ENCODE assay signal across 1 cellular context in genomic region chr6:20291764-20292227, GRCh38.
A peak's percentile ranks its signal among the peaks of the same experiment; 100 is the strongest.
TF ChIP-seq lines count a peak whose summit lies in the region.

No MANE protein-coding gene starts in this region.

TF ChIP-seq in HepG2, 621 proteins besides CTCF, POLR2A, EP300 and RAD21 (continued from another document and continues in another):
- TF ChIP-seq, protein P1, sequence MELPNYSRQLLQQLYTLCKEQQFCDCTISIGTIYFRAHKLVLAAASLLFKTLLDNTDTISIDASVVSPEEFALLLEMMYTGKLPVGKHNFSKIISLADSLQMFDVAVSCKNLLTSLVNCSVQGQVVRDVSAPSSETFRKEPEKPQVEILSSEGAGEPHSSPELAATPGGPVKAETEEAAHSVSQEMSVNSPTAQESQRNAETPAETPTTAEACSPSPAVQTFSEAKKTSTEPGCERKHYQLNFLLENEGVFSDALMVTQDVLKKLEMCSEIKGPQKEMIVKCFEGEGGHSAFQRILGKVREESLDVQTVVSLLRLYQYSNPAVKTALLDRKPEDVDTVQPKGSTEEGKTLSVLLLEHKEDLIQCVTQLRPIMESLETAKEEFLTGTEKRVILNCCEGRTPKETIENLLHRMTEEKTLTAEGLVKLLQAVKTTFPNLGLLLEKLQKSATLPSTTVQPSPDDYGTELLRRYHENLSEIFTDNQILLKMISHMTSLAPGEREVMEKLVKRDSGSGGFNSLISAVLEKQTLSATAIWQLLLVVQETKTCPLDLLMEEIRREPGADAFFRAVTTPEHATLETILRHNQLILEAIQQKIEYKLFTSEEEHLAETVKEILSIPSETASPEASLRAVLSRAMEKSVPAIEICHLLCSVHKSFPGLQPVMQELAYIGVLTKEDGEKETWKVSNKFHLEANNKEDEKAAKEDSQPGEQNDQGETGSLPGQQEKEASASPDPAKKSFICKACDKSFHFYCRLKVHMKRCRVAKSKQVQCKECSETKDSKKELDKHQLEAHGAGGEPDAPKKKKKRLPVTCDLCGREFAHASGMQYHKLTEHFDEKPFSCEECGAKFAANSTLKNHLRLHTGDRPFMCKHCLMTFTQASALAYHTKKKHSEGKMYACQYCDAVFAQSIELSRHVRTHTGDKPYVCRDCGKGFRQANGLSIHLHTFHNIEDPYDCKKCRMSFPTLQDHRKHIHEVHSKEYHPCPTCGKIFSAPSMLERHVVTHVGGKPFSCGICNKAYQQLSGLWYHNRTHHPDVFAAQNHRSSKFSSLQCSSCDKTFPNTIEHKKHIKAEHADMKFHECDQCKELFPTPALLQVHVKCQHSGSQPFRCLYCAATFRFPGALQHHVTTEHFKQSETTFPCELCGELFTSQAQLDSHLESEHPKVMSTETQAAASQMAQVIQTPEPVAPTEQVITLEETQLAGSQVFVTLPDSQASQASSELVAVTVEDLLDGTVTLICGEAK (IDR thresholded peaks at IDR 0.05): no peak
- TF ChIP-seq, protein P1 (CRISPR knock-in tag; IDR thresholded peaks at IDR 0.05): no peak
- TF ChIP-seq AGO2 (optimal IDR thresholded peaks at IDR 0.05; ENCODE audit: low read depth, low read length) (no peak), POLR2AphosphoS5 (IDR thresholded peaks at IDR 0.05; ENCODE audit: low read depth, low read length) (no peak), NFE2L2 (IDR thresholded peaks at IDR 0.05; ENCODE audit: low read length) (no peak), SIN3B (IDR thresholded peaks at IDR 0.05; ENCODE audit: low read length) (no peak), SRSF1 (optimal IDR thresholded peaks at IDR 0.05; ENCODE audit: low read depth, low read length) (no peak), KIAA2018 (CRISPR knock-in tag; IDR thresholded peaks at IDR 0.05; ENCODE audit: borderline replicate concordance) (no peak), ATF5 (CRISPR knock-in tag; IDR thresholded peaks at IDR 0.05; ENCODE audit: low read depth) (no peak), U2AF2 (IDR thresholded peaks at IDR 0.05; ENCODE audit: low read depth, low read length) (no peak), ZNF749 (CRISPR knock-in tag; IDR thresholded peaks at IDR 0.05; ENCODE audit: borderline replicate concordance) (no peak), MED1 (CRISPR knock-in tag; IDR thresholded peaks at IDR 0.05) (no peak), SMAD9 (CRISPR knock-in tag; IDR thresholded peaks at IDR 0.05) (no peak), KDM2A (CRISPR knock-in tag; IDR thresholded peaks at IDR 0.05; ENCODE audit: borderline replicate concordance, low read depth) (peak; percentile 68), GABPB1 (CRISPR knock-in tag; IDR thresholded peaks at IDR 0.05) (peak; percentile 72), TGIF2 (CRISPR knock-in tag; IDR thresholded peaks at IDR 0.05) (no peak), TRIM24 (CRISPR knock-in tag; IDR thresholded peaks at IDR 0.05) (no peak), MYNN (CRISPR knock-in tag; IDR thresholded peaks at IDR 0.05; ENCODE audit: low read depth) (no peak), JUND (CRISPR knock-in tag; IDR thresholded peaks at IDR 0.05) (no peak)
- TF ChIP-seq, protein P2, sequence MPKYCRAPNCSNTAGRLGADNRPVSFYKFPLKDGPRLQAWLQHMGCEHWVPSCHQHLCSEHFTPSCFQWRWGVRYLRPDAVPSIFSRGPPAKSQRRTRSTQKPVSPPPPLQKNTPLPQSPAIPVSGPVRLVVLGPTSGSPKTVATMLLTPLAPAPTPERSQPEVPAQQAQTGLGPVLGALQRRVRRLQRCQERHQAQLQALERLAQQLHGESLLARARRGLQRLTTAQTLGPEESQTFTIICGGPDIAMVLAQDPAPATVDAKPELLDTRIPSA (CRISPR knock-in tag; IDR thresholded peaks at IDR 0.05; ENCODE audit: borderline replicate concordance): no peak
- TF ChIP-seq, protein P3, sequence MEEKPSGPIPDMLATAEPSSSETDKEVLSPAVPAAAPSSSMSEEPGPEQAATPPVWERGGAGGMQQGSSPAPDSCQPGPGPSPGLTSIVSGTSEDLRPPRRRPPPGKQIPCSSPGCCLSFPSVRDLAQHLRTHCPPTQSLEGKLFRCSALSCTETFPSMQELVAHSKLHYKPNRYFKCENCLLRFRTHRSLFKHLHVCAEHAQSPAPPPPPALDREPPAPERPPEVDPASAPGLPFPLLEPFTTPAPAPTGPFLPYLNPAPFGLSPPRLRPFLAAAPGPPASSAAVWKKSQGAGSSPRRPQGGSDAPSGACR (CRISPR knock-in tag; IDR thresholded peaks at IDR 0.05): no peak
- TF ChIP-seq, protein P4, sequence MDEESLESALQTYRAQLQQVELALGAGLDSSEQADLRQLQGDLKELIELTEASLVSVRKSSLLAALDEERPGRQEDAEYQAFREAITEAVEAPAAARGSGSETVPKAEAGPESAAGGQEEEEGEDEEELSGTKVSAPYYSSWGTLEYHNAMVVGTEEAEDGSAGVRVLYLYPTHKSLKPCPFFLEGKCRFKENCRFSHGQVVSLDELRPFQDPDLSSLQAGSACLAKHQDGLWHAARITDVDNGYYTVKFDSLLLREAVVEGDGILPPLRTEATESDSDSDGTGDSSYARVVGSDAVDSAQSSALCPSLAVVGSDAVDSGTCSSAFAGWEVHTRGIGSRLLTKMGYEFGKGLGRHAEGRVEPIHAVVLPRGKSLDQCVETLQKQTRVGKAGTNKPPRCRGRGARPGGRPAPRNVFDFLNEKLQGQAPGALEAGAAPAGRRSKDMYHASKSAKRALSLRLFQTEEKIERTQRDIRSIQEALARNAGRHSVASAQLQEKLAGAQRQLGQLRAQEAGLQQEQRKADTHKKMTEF (CRISPR knock-in tag; IDR thresholded peaks at IDR 0.05): 0 out of 2 replicates have a peak, but pooled peaks have one; percentile 26
- TF ChIP-seq, protein P5, sequence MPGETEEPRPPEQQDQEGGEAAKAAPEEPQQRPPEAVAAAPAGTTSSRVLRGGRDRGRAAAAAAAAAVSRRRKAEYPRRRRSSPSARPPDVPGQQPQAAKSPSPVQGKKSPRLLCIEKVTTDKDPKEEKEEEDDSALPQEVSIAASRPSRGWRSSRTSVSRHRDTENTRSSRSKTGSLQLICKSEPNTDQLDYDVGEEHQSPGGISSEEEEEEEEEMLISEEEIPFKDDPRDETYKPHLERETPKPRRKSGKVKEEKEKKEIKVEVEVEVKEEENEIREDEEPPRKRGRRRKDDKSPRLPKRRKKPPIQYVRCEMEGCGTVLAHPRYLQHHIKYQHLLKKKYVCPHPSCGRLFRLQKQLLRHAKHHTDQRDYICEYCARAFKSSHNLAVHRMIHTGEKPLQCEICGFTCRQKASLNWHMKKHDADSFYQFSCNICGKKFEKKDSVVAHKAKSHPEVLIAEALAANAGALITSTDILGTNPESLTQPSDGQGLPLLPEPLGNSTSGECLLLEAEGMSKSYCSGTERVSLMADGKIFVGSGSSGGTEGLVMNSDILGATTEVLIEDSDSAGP (CRISPR knock-in tag; IDR thresholded peaks at IDR 0.05; ENCODE audit: borderline replicate concordance): no peak
- TF ChIP-seq, protein P6, sequence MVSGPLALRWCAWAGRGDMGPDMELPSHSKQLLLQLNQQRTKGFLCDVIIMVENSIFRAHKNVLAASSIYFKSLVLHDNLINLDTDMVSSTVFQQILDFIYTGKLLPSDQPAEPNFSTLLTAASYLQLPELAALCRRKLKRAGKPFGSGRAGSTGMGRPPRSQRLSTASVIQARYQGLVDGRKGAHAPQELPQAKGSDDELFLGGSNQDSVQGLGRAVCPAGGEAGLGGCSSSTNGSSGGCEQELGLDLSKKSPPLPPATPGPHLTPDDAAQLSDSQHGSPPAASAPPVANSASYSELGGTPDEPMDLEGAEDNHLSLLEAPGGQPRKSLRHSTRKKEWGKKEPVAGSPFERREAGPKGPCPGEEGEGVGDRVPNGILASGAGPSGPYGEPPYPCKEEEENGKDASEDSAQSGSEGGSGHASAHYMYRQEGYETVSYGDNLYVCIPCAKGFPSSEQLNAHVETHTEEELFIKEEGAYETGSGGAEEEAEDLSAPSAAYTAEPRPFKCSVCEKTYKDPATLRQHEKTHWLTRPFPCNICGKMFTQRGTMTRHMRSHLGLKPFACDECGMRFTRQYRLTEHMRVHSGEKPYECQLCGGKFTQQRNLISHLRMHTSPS (CRISPR knock-in tag; IDR thresholded peaks at IDR 0.05; ENCODE audit: low read depth): no peak
- TF ChIP-seq, protein P7, sequence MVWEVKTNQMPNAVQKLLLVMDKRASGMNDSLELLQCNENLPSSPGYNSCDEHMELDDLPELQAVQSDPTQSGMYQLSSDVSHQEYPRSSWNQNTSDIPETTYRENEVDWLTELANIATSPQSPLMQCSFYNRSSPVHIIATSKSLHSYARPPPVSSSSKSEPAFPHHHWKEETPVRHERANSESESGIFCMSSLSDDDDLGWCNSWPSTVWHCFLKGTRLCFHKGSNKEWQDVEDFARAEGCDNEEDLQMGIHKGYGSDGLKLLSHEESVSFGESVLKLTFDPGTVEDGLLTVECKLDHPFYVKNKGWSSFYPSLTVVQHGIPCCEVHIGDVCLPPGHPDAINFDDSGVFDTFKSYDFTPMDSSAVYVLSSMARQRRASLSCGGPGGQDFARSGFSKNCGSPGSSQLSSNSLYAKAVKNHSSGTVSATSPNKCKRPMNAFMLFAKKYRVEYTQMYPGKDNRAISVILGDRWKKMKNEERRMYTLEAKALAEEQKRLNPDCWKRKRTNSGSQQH (CRISPR knock-in tag; IDR thresholded peaks at IDR 0.05; ENCODE audit: low read depth): 0 out of 2 replicates have a peak, but pooled peaks have one; percentile 62
- TF ChIP-seq, protein P8, sequence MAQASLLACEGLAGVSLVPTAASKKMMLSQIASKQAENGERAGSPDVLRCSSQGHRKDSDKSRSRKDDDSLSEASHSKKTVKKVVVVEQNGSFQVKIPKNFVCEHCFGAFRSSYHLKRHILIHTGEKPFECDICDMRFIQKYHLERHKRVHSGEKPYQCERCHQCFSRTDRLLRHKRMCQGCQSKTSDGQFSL (CRISPR knock-in tag; IDR thresholded peaks at IDR 0.05): no peak
